In genomic region chr5:151078490-151079262, GRCh38 we compare ENCODE assay signal across 8 cellular contexts. TPM values are rescaled to one million over a fixed set of nuclear protein-coding genes. Genes with fewer than 3 reads are reported as not detected.
DNase-seq lines count a peak whose midpoint lies in the region; ATAC-seq and TF ChIP-seq lines count a peak whose summit lies in the region.

No MANE protein-coding gene starts in this region.

- no peak overlapping the region for H3K27ac ChIP-seq in mesendoderm (ENCODE audit: low read depth, low read length)

- DNase-seq in Caco-2 (no peak), NAMALWA (ENCODE audit: low spot score) (peak; percentile 43), activated gamma-delta T cell (lab: John Stamatoyannopoulos, UW) (peak; percentile 14), neural crest cell (ENCODE audit: low read depth, low spot score) (no peak), NCI-H345 treated with DMSO at 0.1 percent for 48 hours (lab: John Stamatoyannopoulos, UW; ENCODE audit: unreplicated experiment) (no peak), NCI-H1694 (lab: John Stamatoyannopoulos, UW) (no peak), mesendoderm (no peak)

- H3K4me1 Mint-ChIP-seq in Caco-2 (ENCODE audit: low read depth, unreplicated experiment) (peaks cover 36% of the 10 kb centered on the region), neural crest cell (peaks cover 30% of the 10 kb centered on the region)

- no peak overlapping the region for H4K8ac ChIP-seq in mesendoderm (ENCODE audit: low read depth, low read length)

- intact Hi-C loops in Caco-2 (cut with micrococcal nuclease; ENCODE audit: unreplicated experiment) = no loop called here

- H3K4me3 ChIP-seq in Caco-2 (ENCODE audit: low read depth, low read length) = no peak overlapping the region
- H3K4me3 ChIP-seq in mesendoderm (ENCODE audit: low read length) = no peak overlapping the region

- H3K4me1 ChIP-seq in Caco-2 (peaks cover 6% of the 10 kb centered on the region), mesendoderm (ENCODE audit: control insufficient read depth, low read depth, low read length) (peaks cover 3% of the 10 kb centered on the region)

- peaks cover 7% of the 10 kb centered on the region for H3K79me1 ChIP-seq in mesendoderm (ENCODE audit: low read length)

- no peaks in the 10 kb centered on the region for H3K9me3 ChIP-seq in Caco-2

- TF ChIP-seq CTCF in Caco-2 (IDR thresholded peaks at IDR 0.05; ENCODE audit: insufficient read depth in 1 of 2, low read depth in 1 of 2, low read length in 1 of 2, severe bottlenecking in 1 of 2, unreplicated experiment in 1 of 2) (no peak), neural crest cell (conservative IDR thresholded peaks at IDR 0.05) (no peak)

- no peak overlapping the region for H3K9ac ChIP-seq in mesendoderm (ENCODE audit: low read length)

- H3K36me3 Mint-ChIP-seq in Caco-2 (ENCODE audit: insufficient read depth, unreplicated experiment) = peaks cover 11% of the 10 kb centered on the region
- no peaks in the 10 kb centered on the region for H3K36me3 Mint-ChIP-seq in neural crest cell (ENCODE audit: low read depth)

- H3K9me3 Mint-ChIP-seq in Caco-2 (ENCODE audit: unreplicated experiment) = no peaks in the 10 kb centered on the region
- no peaks in the 10 kb centered on the region for H3K9me3 Mint-ChIP-seq in neural crest cell

- ATAC-seq in GM21447 (IDR thresholded peaks at IDR 0.05; ENCODE audit: unreplicated experiment) = peak; percentile 44

- H2AK5ac ChIP-seq in mesendoderm (ENCODE audit: low read length) = no peak overlapping the region

- POLR2A ChIA-PET in Caco-2 (lab: Charles Lee) = no interaction called here

- H2BK120ac ChIP-seq in mesendoderm (ENCODE audit: low read depth, low read length) = no peak overlapping the region

- H3K27ac Mint-ChIP-seq in Caco-2 (ENCODE audit: unreplicated experiment) (no peak overlapping the region), neural crest cell (ENCODE audit: unreplicated experiment) (peak overlapping the region; percentile 52)

- no peaks in the 10 kb centered on the region for H3K27me3 Mint-ChIP-seq in Caco-2 (ENCODE audit: insufficient read depth, unreplicated experiment)
- no peaks in the 10 kb centered on the region for H3K27me3 Mint-ChIP-seq in neural crest cell (ENCODE audit: low read depth)

- no peak overlapping the region for H3K4ac ChIP-seq in mesendoderm (ENCODE audit: low read depth, low read length)

- no peak overlapping the region for H3K18ac ChIP-seq in mesendoderm (ENCODE audit: low read length)

- H2BK15ac ChIP-seq in mesendoderm (replicated peaks; ENCODE audit: low read depth) = no peak overlapping the region

- no peak overlapping the region for H2BK5ac ChIP-seq in mesendoderm (ENCODE audit: low read length)

- CTCF ChIA-PET in Caco-2 (lab: Charles Lee) = no interaction called here

- H4K5ac ChIP-seq in mesendoderm (ENCODE audit: low read length) = no peak overlapping the region

- no peak overlapping the region for H3K23ac ChIP-seq in mesendoderm (ENCODE audit: low read length)

- H3K27me3 ChIP-seq in Caco-2 (replicated peaks; ENCODE audit: control insufficient read depth, insufficient read depth, low read length) (no peaks in the 10 kb centered on the region), mesendoderm (ENCODE audit: insufficient read depth, low read length, poor library complexity) (no peaks in the 10 kb centered on the region)

- H3K79me2 ChIP-seq in mesendoderm (ENCODE audit: control insufficient read depth, insufficient read depth, low read length) = no peaks in the 10 kb centered on the region

- WGBS in mesendoderm (ENCODE audit: extremely low coverage, insufficient coverage, low lambda C conversion rate) = no CpG with 5 or more reads among the region's 16 CpGs

- no peak overlapping the region for H3K4me2 ChIP-seq in mesendoderm (ENCODE audit: low read length)

- no TSS peak for BruUV-seq in Caco-2 (replicated peaks; lab: Mats Ljungman, UMichigan)

- H3K36me3 ChIP-seq in Caco-2 (ENCODE audit: control insufficient read depth, insufficient read depth, low read length) = no peaks in the 10 kb centered on the region
- no peaks in the 10 kb centered on the region for H3K36me3 ChIP-seq in mesendoderm (ENCODE audit: control insufficient read depth, insufficient read depth, low read length)

- H3K4me3 Mint-ChIP-seq in Caco-2 (ENCODE audit: unreplicated experiment) = peak overlapping the region; percentile 74
- H3K4me3 Mint-ChIP-seq in neural crest cell = peak overlapping the region; percentile 67

- no peak overlapping the region for H3K56ac ChIP-seq in mesendoderm (ENCODE audit: low read length)

RNA-seq across cellular contexts. Expression of gene TNIP1, which starts 2.2 kb away (rescaled TPM):
- total RNA-seq in Caco-2 (2022) (62.7 and 65.7 TPM in 2 replicates), neural crest cell (34.6 and 37.1 TPM in 2 replicates)
- 13.7 TPM for polyA plus RNA-seq in mesendoderm (2013, experiment 1 of 2)
- polyA plus RNA-seq in mesendoderm (2013, experiment 2 of 2) = 14.2 TPM

RNA-seq across cellular contexts. Expression of gene GPX3, which starts 58.3 kb away (rescaled TPM):
- total RNA-seq in Caco-2 (2022) (80.6 and 86.6 TPM in 2 replicates), neural crest cell (4.6 and 4.8 TPM in 2 replicates)
- 47.2 TPM for polyA plus RNA-seq in mesendoderm (2013, experiment 1 of 2)
- 46.5 TPM for polyA plus RNA-seq in mesendoderm (2013, experiment 2 of 2)

Comparison
In these comparisons a context has a peak if more than half of its experiments do, and no peak if none do; other contexts are left out.
1. DNase-seq: peak in NAMALWA (single experiment) and activated gamma-delta T cell (single experiment); none in Caco-2 (0 of 2), neural crest cell (single experiment), NCI-H345 treated with DMSO at 0.1 percent for 48 hours (single experiment), NCI-H1694 (single experiment) and mesendoderm (single experiment).
2. RNA of gene GPX3, which starts 58.3 kb away (total RNA-seq): 80.6 to 86.6 TPM in Caco-2; 4.6 to 4.8 TPM in neural crest cell; every median in the first group is over 10 times any median in the second.